Comparison of ENCODE assay signal across 17 cellular contexts in genomic region chr1:67642694-67643093, GRCh38. TPM values are rescaled to one million over a fixed set of nuclear protein-coding genes. Genes with fewer than 3 reads are reported as not detected.
A peak's percentile ranks its signal among the peaks of the same experiment; 100 is the strongest.
DNase-seq lines count a peak whose midpoint lies in the region; ATAC-seq and TF ChIP-seq lines count a peak whose summit lies in the region.
"Had no signal": no experiment of that assay in that cellular context is flagged by ENCODE, and none has a peak within 500 bp of the region (broad histone marks: within the 10 kb centered on the region; RNA-seq: fewer than 3 reads in every experiment).

No MANE protein-coding gene starts in this region.

- peaks cover 13% of the 10 kb centered on the region for H3K27me3 Mint-ChIP-seq in activated CD4-positive, alpha-beta T cell treated with anti-CD3 and anti-CD28 coated beads, Interleukin-2, amount 10 ng/mL, durations not matched to agents 24 days and 14 days
- H3K27me3 Mint-ChIP-seq: naive B cell had no signal

- no peaks in the 10 kb centered on the region for H3K36me3 ChIP-seq in skeletal muscle satellite cell (ENCODE audit: insufficient read depth, low read length)

- no peaks in the 10 kb centered on the region for H3K9me3 ChIP-seq in skeletal muscle satellite cell (replicated peaks; ENCODE audit: low read length)

- no peak for TF ChIP-seq CTCF in GM10266 (IDR thresholded peaks at IDR 0.05; ENCODE audit: control insufficient read depth, insufficient read depth, low read depth, missing control alignments)

- peak overlapping the region; percentile 74 for H3K4me2 ChIP-seq in skeletal muscle satellite cell (ENCODE audit: low read length)

- no peaks in the 10 kb centered on the region for H3K4me1 Mint-ChIP-seq in activated CD4-positive, alpha-beta T cell treated with anti-CD3 and anti-CD28 coated beads, Interleukin-2, amount 10 ng/mL, durations not matched to agents 24 days and 14 days
- H3K4me1 Mint-ChIP-seq: naive B cell had no signal

- H3K9me3 Mint-ChIP-seq in activated CD4-positive, alpha-beta T cell treated with anti-CD3 and anti-CD28 coated beads, Interleukin-2, amount 10 ng/mL, durations not matched to agents 24 days and 14 days = no peaks in the 10 kb centered on the region
- H3K9me3 Mint-ChIP-seq: activated T-cell treated with anti-CD3 and anti-CD28 coated beads, Interleukin-2, amount 50 U/mL, for 4 hours; naive B cell had no signal

- H3K4me1 ChIP-seq in skeletal muscle satellite cell (ENCODE audit: control insufficient read depth, insufficient read depth, low read length) = peaks cover 15% of the 10 kb centered on the region

- peak; percentile 23 for ATAC-seq in left ventricle myocardium superior
- ATAC-seq: activated T-cell treated with anti-CD3 and anti-CD28 coated beads, Interleukin-2, amount 50 U/mL, for 4 hours had no signal

- no peak overlapping the region for H3K4me3 Mint-ChIP-seq in activated CD4-positive, alpha-beta T cell treated with anti-CD3 and anti-CD28 coated beads, Interleukin-2, amount 10 ng/mL, durations not matched to agents 24 days and 14 days
- H3K4me3 Mint-ChIP-seq: activated T-cell treated with anti-CD3 and anti-CD28 coated beads, Interleukin-2, amount 50 U/mL, for 4 hours; naive B cell had no signal

- H3K27ac Mint-ChIP-seq in activated CD4-positive, alpha-beta T cell treated with anti-CD3 and anti-CD28 coated beads, Interleukin-2, amount 10 ng/mL, durations not matched to agents 24 days and 14 days = no peak overlapping the region
- H3K27ac Mint-ChIP-seq: naive B cell had no signal

- intact Hi-C loops in activated CD4-positive, alpha-beta T cell treated with anti-CD3 and anti-CD28 coated beads, Interleukin-2, amount 10 ng/mL, durations not matched to agents 24 days and 14 days (cut with micrococcal nuclease) = no loop called here
- intact Hi-C loops in left ventricle myocardium superior (cut with micrococcal nuclease) = no loop called here

- H3K9ac ChIP-seq in skeletal muscle satellite cell (ENCODE audit: low read depth, low read length) = peak overlapping the region; percentile 5

- DNase-seq in activated CD4-positive, alpha-beta T cell treated with anti-CD3 and anti-CD28 coated beads, Interleukin-2, amount 10 ng/mL, durations not matched to agents 24 days and 14 days = peak; percentile 36
- no peak for DNase-seq in activated CD4-positive, alpha-beta T cell treated with anti-CD3 and anti-CD28 coated beads for 48 hours
- DNase-seq in dermis blood vessel endothelial cell (peak; percentile 74), left ventricle myocardium superior (peak; percentile 41), HCEC 1CT (no peak), T1000 (lab: John Stamatoyannopoulos, UW) (no peak), GM10266 (ENCODE audit: extremely low spot score) (no peak)
- DNase-seq: 8988T; activated CD4-positive, alpha-beta T cell treated with anti-CD3 and anti-CD28 coated beads, Interleukin-2, amount 50 U/mL, for 4 hours; activated T-cell treated with anti-CD3 and anti-CD28 coated beads, Interleukin-2, amount 50 U/mL, for 4 hours; cerebellar nuclear complex; Karpas-422; naive B cell; stimulated activated naive CD4-positive, alpha-beta T cell treated with Interleukin-2 at 50 U/mL for 16 hours; SW 1271 had no signal

- no peaks in the 10 kb centered on the region for H3K27me3 ChIP-seq in skeletal muscle satellite cell (ENCODE audit: control insufficient read depth, insufficient read depth, low read length)

- no peaks in the 10 kb centered on the region for H3K36me3 Mint-ChIP-seq in activated CD4-positive, alpha-beta T cell treated with anti-CD3 and anti-CD28 coated beads, Interleukin-2, amount 10 ng/mL, durations not matched to agents 24 days and 14 days (ENCODE audit: low read depth)
- H3K36me3 Mint-ChIP-seq: naive B cell had no signal

- H3K4me3 ChIP-seq in skeletal muscle satellite cell (ENCODE audit: low read length) = peak overlapping the region; percentile 40
- H3K4me3 ChIP-seq: lung had no signal

RNA-seq across cellular contexts. Expression of gene GADD45A, which starts 42.3 kb away (rescaled TPM):
- total RNA-seq in activated CD4-positive, alpha-beta T cell treated with anti-CD3 and anti-CD28 coated beads, Interleukin-2, amount 10 ng/mL, durations not matched to agents 24 days and 14 days = 33.4 and 36.7 TPM in 2 replicates
- total RNA-seq in dermis blood vessel endothelial cell (27.2 and 34.9 TPM in 2 replicates), left ventricle myocardium superior (46.6 TPM)
- 22.9 and 30.2 TPM in 2 replicates for total RNA-seq in skeletal muscle satellite cell (2012; rRNA removed)

Comparison
In these comparisons a context has a peak if more than half of its experiments do, and no peak if none do; other contexts are left out.
1. DNase-seq: peak in activated CD4-positive, alpha-beta T cell treated with anti-CD3 and anti-CD28 coated beads, Interleukin-2, amount 10 ng/mL, durations not matched to agents 24 days and 14 days (single experiment), dermis blood vessel endothelial cell (single experiment) and left ventricle myocardium superior (single experiment); none in activated CD4-positive, alpha-beta T cell treated with anti-CD3 and anti-CD28 coated beads for 48 hours (single experiment), HCEC 1CT (single experiment), T1000 (single experiment) and GM10266 (single experiment).